ENCODE assay signal across 1 cellular context in the genomic region with DNA sequence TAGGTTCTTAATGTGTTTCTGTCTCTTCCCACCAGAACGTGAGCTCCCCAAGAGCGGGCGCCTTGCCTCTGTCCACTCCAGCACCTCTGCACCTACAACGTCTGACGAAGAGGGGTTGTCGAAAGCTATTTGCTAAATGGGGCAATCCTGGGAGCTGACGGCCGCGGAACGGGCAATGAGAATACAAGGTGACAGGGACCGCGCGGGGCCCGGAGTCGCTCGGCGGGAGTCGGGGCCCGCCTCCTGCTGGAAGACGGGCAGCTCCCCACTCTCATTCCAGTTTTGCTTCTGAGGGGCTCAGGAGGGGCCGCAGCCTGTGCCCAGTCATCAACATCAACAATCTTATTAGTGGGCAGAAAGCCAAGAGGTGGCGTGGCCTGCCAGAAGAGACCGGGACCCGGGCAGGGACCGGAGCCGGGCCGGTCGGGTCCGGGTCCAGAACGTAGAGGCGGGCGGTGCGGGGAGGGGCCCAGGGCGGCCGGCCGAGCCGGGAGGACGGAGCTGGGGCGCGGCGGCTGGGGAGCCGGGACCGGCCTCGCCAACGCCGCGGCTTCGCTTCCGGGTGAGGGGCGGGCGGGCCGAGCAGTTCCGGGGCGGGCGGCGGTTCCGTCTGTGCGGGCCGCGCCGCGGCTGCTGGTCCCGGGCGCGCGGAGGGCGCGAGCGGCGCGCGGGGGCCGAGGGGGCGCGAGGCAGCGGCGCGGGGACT.
TF ChIP-seq lines count a peak whose summit lies in the region.

A gene (plus strand): TSS at position 603 of the 706 bp plus-strand sequence. CDS start 191 bp downstream, outside the sequence.

TF ChIP-seq in liver, 16 proteins besides CTCF, POLR2A, EP300 and RAD21 (continued from another document):
- TF ChIP-seq GABPA (IDR thresholded peaks at IDR 0.05 in 1 of 2, conservative IDR thresholded peaks at IDR 0.05 in 1 of 2) (peak in 1 of 2 donors; percentile 72), SP1 (IDR thresholded peaks at IDR 0.05) (no peak), HNF4A (conservative IDR thresholded peaks at IDR 0.05) (peak; percentile 12 to 13), EGR1 (IDR thresholded peaks at IDR 0.05; ENCODE audit: low read depth in 2 of 2) (no peak), FOXA1 (IDR thresholded peaks at IDR 0.05) (no peak), NR2F2 (IDR thresholded peaks at IDR 0.05) (no peak), JUND (IDR thresholded peaks at IDR 0.05) (no peak)
